Comparison of ENCODE assay signal across 1 cellular context in the genomic region with DNA sequence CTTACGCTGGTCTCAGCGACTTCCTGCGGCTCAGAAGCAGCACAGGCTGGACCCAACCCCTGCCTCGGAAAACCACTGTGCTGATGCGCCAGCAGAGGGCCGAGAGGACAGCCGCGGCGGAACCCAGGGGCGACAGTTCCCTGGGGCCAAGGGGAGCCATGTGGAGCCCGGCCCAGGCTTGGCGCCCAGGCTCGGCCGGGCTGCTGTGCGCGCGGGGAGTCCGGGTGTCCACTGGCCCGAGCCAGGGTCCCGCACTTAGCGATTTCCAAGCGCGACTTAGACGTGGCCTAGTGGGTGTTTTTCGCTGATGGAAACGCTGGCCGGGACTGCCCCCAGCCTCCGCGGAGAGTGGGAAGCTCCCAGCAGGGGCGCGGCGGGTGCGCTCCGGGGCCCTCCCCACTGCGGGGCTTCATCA.
TF ChIP-seq lines count a peak whose summit lies in the region.

No MANE protein-coding gene starts in this region.

TF ChIP-seq in IMR-90, 13 proteins besides CTCF, POLR2A, EP300 and RAD21:
- TF ChIP-seq MXI1 (IDR thresholded peaks at IDR 0.05; ENCODE audit: borderline replicate concordance, low read depth, low read length) (no peak), SMC3 (IDR thresholded peaks at IDR 0.05; ENCODE audit: low read depth, low read length) (0 out of 2 replicates have a peak, but pooled peaks have one; percentile 20)
